ENCODE assay signal across 8 cellular contexts in genomic region chr1:151047925-151048644, GRCh38. TPM values are rescaled to one million over a fixed set of nuclear protein-coding genes. Genes with fewer than 3 reads are reported as not detected.
DNase-seq lines count a peak whose midpoint lies in the region; ATAC-seq, FAIRE-seq and TF ChIP-seq lines count a peak whose summit lies in the region.

No MANE protein-coding gene starts in this region.

- H3K36me3 ChIP-seq in SJSA1 (peaks cover 32% of the 10 kb centered on the region), ovary (no peaks in the 10 kb centered on the region)

- FAIRE-seq in HTR-8/SVneo (lab: Jason Lieb, UNC), result no peak

- peak; percentile 68 for ATAC-seq in GM21447 (IDR thresholded peaks at IDR 0.05; ENCODE audit: unreplicated experiment)

- TF ChIP-seq CTCF in ovary (IDR thresholded peaks at IDR 0.05), result peak in 2 of 3 donors; percentile 42 to 46

- intact Hi-C loops in cardiac septum (cut with DNase I), result loop anchor here (2.0 kb wide), 1 partner anchor 23 kb away; no protein-coding TSS in a partner anchor
- intact Hi-C loops in ovary (cut with DNase I), result loop anchor here in 1 of 4 donors (2.0 kb wide), 1 partner anchor 23 kb away; the partner anchor contains the start of gene GABPB2

- no peak for TF ChIP-seq EP300 in ovary (IDR thresholded peaks at IDR 0.05)

- no peaks in the 10 kb centered on the region for H3K9me3 ChIP-seq in SJSA1 (replicated peaks)
- H3K9me3 ChIP-seq in ovary, result no peaks in the 10 kb centered on the region

- H3K27ac ChIP-seq in SJSA1 (peak overlapping the region; percentile 27), ovary (peak overlapping the region; percentile 66 to 89)

- in situ Hi-C loops in Caki2 (cut with HindIII; ENCODE audit: low pct_unique_long_range_greater_than_20kb, low sequenced_read_pairs), result no loop called here

- 0 to 1% (median 1%) methylated on average over 31 to 48 of the region's 48 CpGs for WGBS in ovary, 3 donors

- H3K27me3 ChIP-seq in SJSA1 (replicated peaks) (no peaks in the 10 kb centered on the region), ovary (no peaks in the 10 kb centered on the region)

- no peak for TF ChIP-seq POLR2A in ovary (IDR thresholded peaks at IDR 0.05)

- H3K4me3 ChIP-seq in SJSA1 (peak overlapping the region; percentile 54), ovary (peak overlapping the region; percentile 81)

- DNase-seq in Caki2 (ENCODE audit: low read depth), result peak; percentile 62
- peak; percentile 72 for DNase-seq in LHCN-M2 (ENCODE audit: low read depth)
- DNase-seq in SJSA1 (ENCODE audit: low read depth in 1 of 2, low spot score in 2 of 2), result peak; percentile 71 to 73
- peak; percentile 53 for DNase-seq in amniotic epithelial cell (ENCODE audit: low read depth)
- DNase-seq in cardiac septum (ENCODE audit: low spot score), result peak; percentile 84
- peak; percentile 67 to 77 (median 71) for DNase-seq in ovary
- DNase-seq in HTR-8/SVneo (ENCODE audit: insufficient read length, low spot score), result no peak

- peaks cover 19% of the 10 kb centered on the region for H3K4me1 ChIP-seq in SJSA1 (replicated peaks)
- H3K4me1 ChIP-seq in ovary (ENCODE audit: insufficient read depth), result no peaks in the 10 kb centered on the region

RNA-seq across cellular contexts. Expression of gene C1orf56, which starts 0.5 kb away (rescaled TPM):
- 0.84 and 1.9 TPM in 2 replicates for total RNA-seq in Caki2 (2014; rRNA removed; shearing (Covaris generic); ENCODE audit: low replicate concordance)
- total RNA-seq in LHCN-M2 (2014; rRNA removed) (4.7 and 5.3 TPM in 2 replicates), cardiac septum (8.9 TPM), ovary (1 to 10 TPM; 3.9 to 9.1 (median 7.3) TPM)
- 3.0 TPM for polyA plus RNA-seq in LHCN-M2 (2012)
- 0.38 and 0.74 TPM in 2 replicates for total RNA-seq in SJSA1 (2014; rRNA removed; shearing (Covaris generic))
- polyA plus RNA-seq in ovary, result 1 to 10 TPM; 2.6 to 6.6 TPM

RNA-seq across cellular contexts. Expression of gene CDC42SE1, which starts 11.3 kb away (rescaled TPM):
- 47.6 and 54.9 TPM in 2 replicates for total RNA-seq in Caki2 (2014; rRNA removed; shearing (Covaris generic); ENCODE audit: low replicate concordance)
- total RNA-seq in LHCN-M2 (2014; rRNA removed) (71.2 and 85.9 TPM in 2 replicates), cardiac septum (44.2 TPM), ovary (10 to 100 TPM; 37.6 to 81.9 (median 56.3) TPM)
- polyA plus RNA-seq in LHCN-M2 (2012), result 44.5 TPM
- 35.2 and 67.2 TPM in 2 replicates for total RNA-seq in SJSA1 (2014; rRNA removed; shearing (Covaris generic))
- polyA plus RNA-seq in ovary, result 10 to 100 TPM; 26.0 to 73.4 TPM

RNA-seq across cellular contexts. Expression of gene BNIPL, which starts 11.7 kb away (rescaled TPM):
- total RNA-seq in Caki2 (2014; rRNA removed; shearing (Covaris generic); ENCODE audit: low replicate concordance), result not detected in 2 replicates
- total RNA-seq in LHCN-M2 (2014; rRNA removed), result 0.06 and 0.32 TPM in 2 replicates
- 0.19 TPM for polyA plus RNA-seq in LHCN-M2 (2012)
- 0.42 and 0.75 TPM in 2 replicates for total RNA-seq in SJSA1 (2014; rRNA removed; shearing (Covaris generic))
- 0.32 TPM for total RNA-seq in cardiac septum
- 10 to 100 TPM in 1 of 7 donors, 1 to 10 TPM in 1, under 1 TPM in 5; 0.17 to 10.6 (median 0.60) TPM for total RNA-seq in ovary
- polyA plus RNA-seq in ovary, result under 1 TPM; 0.13 to 0.32 TPM

RNA-seq across cellular contexts. Expression of gene MLLT11, which starts 12.1 kb away (rescaled TPM):
- total RNA-seq in Caki2 (2014; rRNA removed; shearing (Covaris generic); ENCODE audit: low replicate concordance), result 19.9 and 28.8 TPM in 2 replicates
- total RNA-seq in LHCN-M2 (2014; rRNA removed) (16.9 and 17.2 TPM in 2 replicates), cardiac septum (58.7 TPM), ovary (1 to 10 TPM; 1.3 to 9.5 (median 2.4) TPM)
- 15.7 TPM for polyA plus RNA-seq in LHCN-M2 (2012)
- 23.7 and 26.5 TPM in 2 replicates for total RNA-seq in SJSA1 (2014; rRNA removed; shearing (Covaris generic))
- 1 to 10 TPM; 1.1 to 3.6 TPM for polyA plus RNA-seq in ovary

RNA-seq across cellular contexts. Expression of gene GABPB2, which starts 22.5 kb away (rescaled TPM):
- total RNA-seq in Caki2 (2014; rRNA removed; shearing (Covaris generic); ENCODE audit: low replicate concordance), result 7.7 and 9.2 TPM in 2 replicates
- total RNA-seq in LHCN-M2 (2014; rRNA removed) (6.3 and 7.1 TPM in 2 replicates), cardiac septum (11.7 TPM), ovary (10 to 100 TPM; 12.6 to 28.1 (median 24.2) TPM)
- 3.7 TPM for polyA plus RNA-seq in LHCN-M2 (2012)
- total RNA-seq in SJSA1 (2014; rRNA removed; shearing (Covaris generic)), result 9.3 and 11.7 TPM in 2 replicates
- 10 to 100 TPM; 11.4 to 20.6 TPM for polyA plus RNA-seq in ovary
